7 cellular contexts compared by ENCODE assay signal in the genomic region with DNA sequence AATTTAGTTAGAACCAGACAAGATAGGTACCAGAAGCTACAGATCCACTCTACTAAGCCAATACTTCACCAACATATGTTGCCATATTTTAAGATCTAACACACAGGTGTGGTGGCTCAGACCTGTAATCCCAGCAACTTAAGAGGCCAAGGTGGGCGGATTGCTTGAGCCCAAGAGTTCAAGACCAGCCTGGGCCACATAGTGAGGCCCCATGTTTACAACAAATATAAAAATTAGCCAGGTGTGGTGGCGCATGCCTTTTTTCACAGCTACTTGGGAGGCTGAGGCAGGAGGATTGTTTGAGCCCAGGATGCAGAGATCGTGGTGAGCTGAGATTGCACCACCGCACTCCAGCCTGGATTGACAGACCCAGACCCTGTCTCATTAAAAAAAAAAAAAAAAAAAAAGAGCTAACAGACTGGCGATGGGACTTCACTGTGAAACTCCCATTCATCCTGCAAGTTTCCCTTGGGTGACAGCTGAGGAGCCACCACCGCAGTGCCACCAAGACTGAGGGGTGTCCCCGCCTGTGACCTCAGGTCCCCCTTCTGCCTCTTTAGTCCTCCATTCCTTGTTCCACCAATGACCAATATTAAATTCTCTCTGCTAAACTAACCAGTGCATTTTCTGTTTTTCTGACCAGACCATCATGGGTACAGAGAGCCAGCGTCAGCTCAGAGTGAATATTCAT.
"Had no signal": no experiment of that assay in that cellular context is flagged by ENCODE, and none has a peak within 500 bp of the region (broad histone marks: within the 10 kb centered on the region; RNA-seq: fewer than 3 reads in every experiment).

No MANE protein-coding gene starts in this region.

- H3K4me2 ChIP-seq: KMS-11 had no signal

- ATAC-seq: HepG2 had no signal

- H3K9ac ChIP-seq: KMS-11 had no signal

- H3K4me1 Mint-ChIP-seq: H9, IgD-negative memory B cell had no signal

- H3K27ac ChIP-seq: KMS-11 had no signal

- H3K36me3 Mint-ChIP-seq: IgD-negative memory B cell had no signal

- H3K4me3 Mint-ChIP-seq: H9, IgD-negative memory B cell had no signal

- H3K27ac Mint-ChIP-seq: H9, IgD-negative memory B cell had no signal

- DNase-seq: GOT3, H9, HCEC 1CT, KBM-7 had no signal
